Comparison of ENCODE assay signal across 19 cellular contexts in the genomic region with DNA sequence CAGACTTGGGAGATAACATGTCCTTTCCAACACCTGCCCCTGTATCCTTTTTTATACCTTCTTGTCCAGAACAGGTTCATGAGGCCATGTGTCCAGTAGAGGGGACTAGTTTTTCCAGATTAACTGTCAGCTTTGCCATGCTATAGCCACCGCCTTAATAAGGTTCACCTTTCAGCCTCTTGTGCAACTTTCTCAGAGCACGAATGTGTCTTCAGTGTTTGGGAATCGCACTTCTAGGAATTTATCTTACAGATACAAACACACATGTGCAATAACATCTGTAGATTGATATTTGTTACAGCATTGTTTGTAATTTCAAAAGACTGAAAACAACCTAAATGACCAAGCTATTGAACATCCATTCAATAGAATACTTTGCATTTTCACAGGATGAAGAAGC. TPM values are rescaled to one million over a fixed set of nuclear protein-coding genes. Genes with fewer than 3 reads are reported as not detected.
DNase-seq lines count a peak whose midpoint lies in the region; ATAC-seq and TF ChIP-seq lines count a peak whose summit lies in the region.
"Had no signal": no experiment of that assay in that cellular context is flagged by ENCODE, and none has a peak within 500 bp of the region (broad histone marks: within the 10 kb centered on the region; RNA-seq: fewer than 3 reads in every experiment).

No MANE protein-coding gene starts in this region.

- no peaks in the 10 kb centered on the region for H3K36me3 Mint-ChIP-seq in osteocyte (ENCODE audit: unreplicated experiment)

- H4K20me1 ChIP-seq in HCT116 (ENCODE audit: insufficient read depth) = no peaks in the 10 kb centered on the region
- H4K20me1 ChIP-seq: BLaER1 had no signal

- TF ChIP-seq CTCF in C4-2B (conservative IDR thresholded peaks at IDR 0.05) (peak; percentile 26), HCT116 (IDR thresholded peaks at IDR 0.05 in 2 of 3, conservative IDR thresholded peaks at IDR 0.05 in 1 of 3; ENCODE audit: borderline replicate concordance in 1 of 3, insufficient read depth in 1 of 3, low read depth in 2 of 3, low read length in 2 of 3) (no peak; a peak in 1 of 6 replicates), NB4 (IDR thresholded peaks at IDR 0.05; ENCODE audit: low read depth, low read length) (peak; percentile 7), osteocyte (IDR thresholded peaks at IDR 0.05) (no peak), gastrocnemius medialis (IDR thresholded peaks at IDR 0.05 in 4 of 5, conservative IDR thresholded peaks at IDR 0.05 in 1 of 5) (no peak)

- ATAC-seq in HCT116 (peak; percentile 38), GM19328 (IDR thresholded peaks at IDR 0.05; ENCODE audit: unreplicated experiment) (no peak), gastrocnemius medialis (no peak)
- ATAC-seq: CD8-positive, alpha-beta T cell; T-cell had no signal

- no peak overlapping the region for H3K27ac ChIP-seq in C4-2B
- no peak overlapping the region for H3K27ac ChIP-seq in HCT116 (ENCODE audit: low read depth, low read length)
- H3K27ac ChIP-seq in gastrocnemius medialis = no peak overlapping the region
- H3K27ac ChIP-seq: BLaER1, SJCRH30 had no signal

- H3K4me3 ChIP-seq in HCT116 (replicated peaks in 1 of 2; ENCODE audit: low read depth in 1 of 2, low read length in 2 of 2) (no peak overlapping the region), NB4 (ENCODE audit: low read depth, low read length) (no peak overlapping the region), gastrocnemius medialis (no peak overlapping the region)
- H3K4me3 ChIP-seq: BLaER1, SJCRH30 had no signal

- RAD21 ChIA-PET in HCT116 (lab: Charles Lee; ENCODE audit: low non-redundant PET in 1 of 2, low total read pairs in 2 of 2, uncharacterized antibody in 2 of 2, unreplicated experiment in 2 of 2) = no interaction called here

- in situ Hi-C loops in gastrocnemius medialis (cut with MboI; ENCODE audit: low sequenced_read_pairs in 4 of 4) = no loop called here

- no peak for TF ChIP-seq RAD21 in HCT116 (IDR thresholded peaks at IDR 0.05; ENCODE audit: low read depth)

- H3K4me2 ChIP-seq in HCT116 (ENCODE audit: low read length) = no peak overlapping the region
- H3K4me2 ChIP-seq: BLaER1 had no signal

- H3K4me1 Mint-ChIP-seq in osteocyte (ENCODE audit: unreplicated experiment) = no peaks in the 10 kb centered on the region
- H3K4me1 Mint-ChIP-seq: T-cell had no signal

- no peak overlapping the region for H3K27ac Mint-ChIP-seq in osteocyte (ENCODE audit: unreplicated experiment)
- H3K27ac Mint-ChIP-seq: CD8-positive, alpha-beta T cell; T-cell had no signal

- no peaks in the 10 kb centered on the region for H3K9me2 ChIP-seq in HCT116 (ENCODE audit: insufficient read depth)

- TF ChIP-seq POLR2A in HCT116 (IDR thresholded peaks at IDR 0.05; ENCODE audit: borderline replicate concordance, extremely low read depth, insufficient read depth, insufficient read length) (no peak), NB4 (IDR thresholded peaks at IDR 0.05; ENCODE audit: extremely low read depth, insufficient read length) (no peak), gastrocnemius medialis (IDR thresholded peaks at IDR 0.05) (no peak)

- no TSS peak for BruUV-seq in HCT116 (replicated peaks; lab: Mats Ljungman, UMichigan)

- POLR2A ChIA-PET in HCT116 (lab: Charles Lee) = no interaction called here

- CTCF ChIA-PET in HCT116 (lab: Charles Lee) = no interaction called here

- H2AFZ ChIP-seq in HCT116 (ENCODE audit: low read depth, low read length, poor library complexity, severe bottlenecking) = no peak overlapping the region

- H3K79me2 ChIP-seq in HCT116 (ENCODE audit: insufficient read depth, low read length) = no peaks in the 10 kb centered on the region

- H3K27me3 ChIP-seq in HCT116 (ENCODE audit: insufficient read depth, low read length) = no peaks in the 10 kb centered on the region
- H3K27me3 ChIP-seq in gastrocnemius medialis = peaks cover 0 to 18% (median 4%) of the 10 kb centered on the region in 3 donors
- H3K27me3 ChIP-seq: BLaER1 had no signal

- DNase-seq in HCT116 (ENCODE audit: low read depth, low spot score) (no peak), NB4 (ENCODE audit: low read depth) (no peak), osteocyte (ENCODE audit: extremely low spot score, unreplicated experiment) (peak; percentile 6), gastrocnemius medialis (no peak), epidermal melanocyte (ENCODE audit: insufficient read length, low spot score) (no peak)
- DNase-seq: DMS153, GF-D8, GOT3, NCI-H1417 treated with DMSO at 0.1 percent for 48 hours, NCI-H2029, NCI-H345, NCI-H774, SJCRH30, T-cell had no signal

- H3K9ac ChIP-seq in HCT116 (ENCODE audit: low read length) = no peak overlapping the region
- H3K9ac ChIP-seq: BLaER1 had no signal

- H3K9me3 ChIP-seq in HCT116 (ENCODE audit: control insufficient read depth in 1 of 2, insufficient read depth in 1 of 2, low read depth in 1 of 2, low read length in 2 of 2) = no peaks in the 10 kb centered on the region
- no peaks in the 10 kb centered on the region for H3K9me3 ChIP-seq in gastrocnemius medialis

- intact Hi-C loops in HCT116 (cut with micrococcal nuclease) (no loop called here), gastrocnemius medialis (cut with DNase I; ENCODE audit: low total_unique reads) (no loop called here)

- H3K4me3 Mint-ChIP-seq in osteocyte (ENCODE audit: unreplicated experiment) = no peak overlapping the region
- H3K4me3 Mint-ChIP-seq: CD8-positive, alpha-beta T cell; T-cell had no signal

- H3K36me3 ChIP-seq in HCT116 (ENCODE audit: control insufficient read depth in 1 of 2, insufficient read depth in 2 of 2, low read length in 2 of 2) (no peaks in the 10 kb centered on the region), gastrocnemius medialis (no peaks in the 10 kb centered on the region)
- H3K36me3 ChIP-seq: BLaER1, SJCRH30 had no signal

- H3K27me3 Mint-ChIP-seq in osteocyte (ENCODE audit: unreplicated experiment) = peaks cover 73% of the 10 kb centered on the region

- H3K4me1 ChIP-seq in HCT116 (ENCODE audit: control insufficient read depth in 1 of 2, insufficient read depth in 2 of 2, low read length in 2 of 2) (no peaks in the 10 kb centered on the region; a peak in 1 of 4 replicates), gastrocnemius medialis (no peaks in the 10 kb centered on the region)

- H3K9me3 Mint-ChIP-seq in osteocyte (ENCODE audit: unreplicated experiment) = peaks cover 19% of the 10 kb centered on the region

TF ChIP-seq in HCT116, 20 proteins besides CTCF, POLR2A, EP300 and RAD21:
- TF ChIP-seq SRF (IDR thresholded peaks at IDR 0.05; ENCODE audit: low read depth) (no peak), SIN3A (IDR thresholded peaks at IDR 0.05; ENCODE audit: low read depth) (no peak), POLR2AphosphoS5 (IDR thresholded peaks at IDR 0.05; ENCODE audit: low read depth, low read length) (no peak)

RNA-seq across cellular contexts. Expression of gene NCR2, which starts 21.4 kb away (rescaled TPM):
- total RNA-seq in HCT116 (2021; ENCODE audit: unreplicated experiment) (not detected), osteocyte (not detected in 2 replicates), gastrocnemius medialis (not detected)
- not detected in 2 replicates for polyA plus RNA-seq in HCT116 (2012)
- total RNA-seq: CD8-positive, alpha-beta T cell; OCI-LY7; SJCRH30; T-cell had no signal

Comparison
In these comparisons a context has a peak if more than half of its experiments do, and no peak if none do; other contexts are left out.
1. CTCF ChIP-seq: peak in C4-2B (single experiment) and NB4 (single experiment); none in HCT116 (0 of 3), osteocyte (single experiment) and gastrocnemius medialis (0 of 5).